ENCODE assay signal across 1 cellular context in the genomic region with DNA sequence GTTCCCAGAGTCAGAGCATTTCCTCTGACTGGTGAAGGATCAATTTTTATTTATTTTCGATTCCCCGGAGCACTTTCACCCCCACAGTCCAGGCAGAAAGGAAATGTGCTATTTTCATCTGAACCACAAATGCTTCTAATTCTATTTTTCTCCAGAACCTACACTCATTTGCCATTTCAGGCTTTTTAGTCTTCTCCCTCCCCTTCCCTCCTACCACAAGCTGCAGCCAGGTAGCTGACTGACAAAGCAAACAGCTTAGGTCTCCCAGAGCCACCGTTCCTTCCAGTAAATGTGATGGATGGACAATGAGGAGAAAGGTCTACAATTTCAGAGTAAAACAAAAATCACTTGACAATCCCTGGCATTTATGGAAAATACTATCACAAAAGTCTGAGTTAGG.
TF ChIP-seq lines count a peak whose summit lies in the region.

No MANE protein-coding gene starts in this region.

TF ChIP-seq in GM12878, 131 proteins besides CTCF, POLR2A, EP300 and RAD21:
- TF ChIP-seq, protein P1, sequence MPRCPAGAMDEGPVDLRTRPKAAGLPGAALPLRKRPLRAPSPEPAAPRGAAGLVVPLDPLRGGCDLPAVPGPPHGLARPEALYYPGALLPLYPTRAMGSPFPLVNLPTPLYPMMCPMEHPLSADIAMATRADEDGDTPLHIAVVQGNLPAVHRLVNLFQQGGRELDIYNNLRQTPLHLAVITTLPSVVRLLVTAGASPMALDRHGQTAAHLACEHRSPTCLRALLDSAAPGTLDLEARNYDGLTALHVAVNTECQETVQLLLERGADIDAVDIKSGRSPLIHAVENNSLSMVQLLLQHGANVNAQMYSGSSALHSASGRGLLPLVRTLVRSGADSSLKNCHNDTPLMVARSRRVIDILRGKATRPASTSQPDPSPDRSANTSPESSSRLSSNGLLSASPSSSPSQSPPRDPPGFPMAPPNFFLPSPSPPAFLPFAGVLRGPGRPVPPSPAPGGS (IDR thresholded peaks at IDR 0.05; ENCODE audit: borderline replicate concordance, insufficient read depth, low read depth, low read length, poor library complexity, severe bottlenecking): no peak
- TF ChIP-seq, protein P2, sequence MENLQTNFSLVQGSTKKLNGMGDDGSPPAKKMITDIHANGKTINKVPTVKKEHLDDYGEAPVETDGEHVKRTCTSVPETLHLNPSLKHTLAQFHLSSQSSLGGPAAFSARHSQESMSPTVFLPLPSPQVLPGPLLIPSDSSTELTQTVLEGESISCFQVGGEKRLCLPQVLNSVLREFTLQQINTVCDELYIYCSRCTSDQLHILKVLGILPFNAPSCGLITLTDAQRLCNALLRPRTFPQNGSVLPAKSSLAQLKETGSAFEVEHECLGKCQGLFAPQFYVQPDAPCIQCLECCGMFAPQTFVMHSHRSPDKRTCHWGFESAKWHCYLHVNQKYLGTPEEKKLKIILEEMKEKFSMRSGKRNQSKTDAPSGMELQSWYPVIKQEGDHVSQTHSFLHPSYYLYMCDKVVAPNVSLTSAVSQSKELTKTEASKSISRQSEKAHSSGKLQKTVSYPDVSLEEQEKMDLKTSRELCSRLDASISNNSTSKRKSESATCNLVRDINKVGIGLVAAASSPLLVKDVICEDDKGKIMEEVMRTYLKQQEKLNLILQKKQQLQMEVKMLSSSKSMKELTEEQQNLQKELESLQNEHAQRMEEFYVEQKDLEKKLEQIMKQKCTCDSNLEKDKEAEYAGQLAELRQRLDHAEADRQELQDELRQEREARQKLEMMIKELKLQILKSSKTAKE (IDR thresholded peaks at IDR 0.05; ENCODE audit: low read depth, poor library complexity, severe bottlenecking): no peak
- TF ChIP-seq RUNX3 (IDR thresholded peaks at IDR 0.05; ENCODE audit: low read length) (peak; percentile 45), ZNF207 (IDR thresholded peaks at IDR 0.05; ENCODE audit: borderline replicate concordance) (no peak), ZNF384 (IDR thresholded peaks at IDR 0.05; ENCODE audit: borderline replicate concordance, low read depth, low read length) (no peak), IRF3 (IDR thresholded peaks at IDR 0.05) (no peak), TCF12 (IDR thresholded peaks at IDR 0.05; ENCODE audit: low read depth, low read length) (no peak), PAX8 (IDR thresholded peaks at IDR 0.05) (no peak)
